Comparison of ENCODE assay signal across 7 cellular contexts in the genomic region with DNA sequence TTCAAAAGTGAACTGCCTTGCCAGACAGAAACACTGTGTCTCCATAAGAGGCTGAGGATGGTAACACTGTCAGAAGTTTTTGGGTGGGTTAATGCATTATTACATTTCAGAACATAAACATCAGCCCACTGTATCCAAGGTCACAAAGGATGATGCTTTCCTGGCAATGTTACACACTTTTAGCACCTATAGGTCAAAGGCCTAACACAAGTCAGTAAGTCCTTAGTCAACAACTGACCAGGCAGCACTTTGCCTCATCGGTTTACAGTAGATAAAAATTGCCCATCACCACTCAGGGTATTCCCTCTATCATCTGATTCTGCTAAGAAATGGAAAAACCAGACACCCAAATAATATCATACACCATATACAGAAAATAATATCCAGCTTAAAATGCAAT.
"Had no signal": no experiment of that assay in that cellular context is flagged by ENCODE, and none has a peak within 500 bp of the region (broad histone marks: within the 10 kb centered on the region; RNA-seq: fewer than 3 reads in every experiment).

No MANE protein-coding gene starts in this region.

- H3K4me2 ChIP-seq: KMS-11 had no signal

- H3K4me3 ChIP-seq: K562 had no signal

- ATAC-seq: K562 had no signal

- FAIRE-seq: HTR-8/SVneo, K562 had no signal

- H3K27ac ChIP-seq: HL-60, KMS-11 had no signal

- H3K9ac ChIP-seq: KMS-11 had no signal

- DNase-seq: IMR-90, KBM-7, KG1 had no signal
